In the genomic region with DNA sequence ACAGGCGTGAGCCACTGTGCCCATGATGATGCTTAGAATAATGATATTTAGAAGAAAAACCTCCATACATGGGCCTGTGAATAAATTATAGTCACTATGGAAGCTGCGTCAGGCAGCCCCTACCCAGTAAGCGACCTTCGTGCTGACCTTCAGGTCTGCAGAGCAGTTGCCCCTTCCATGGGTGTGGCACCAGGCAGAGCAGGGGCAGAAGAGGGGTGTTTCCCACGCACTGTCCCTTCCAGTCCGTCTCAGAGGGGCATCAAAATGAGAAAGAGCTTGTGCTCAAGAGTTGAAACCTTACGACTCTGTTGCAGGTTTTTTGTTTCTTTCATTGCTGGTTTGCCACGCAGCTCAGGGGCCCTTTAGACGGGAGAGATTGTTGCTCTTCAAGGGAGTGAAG, we compare ENCODE assay signal across 14 cellular contexts. TPM values are rescaled to one million over a fixed set of nuclear protein-coding genes. Genes with fewer than 3 reads are reported as not detected.
DNase-seq lines count a peak whose midpoint lies in the region; ATAC-seq and TF ChIP-seq lines count a peak whose summit lies in the region.
"Had no signal": no experiment of that assay in that cellular context is flagged by ENCODE, and none has a peak within 500 bp of the region (broad histone marks: within the 10 kb centered on the region; RNA-seq: fewer than 3 reads in every experiment).

No MANE protein-coding gene starts in this region.

- no peaks in the 10 kb centered on the region for H3K4me1 Mint-ChIP-seq in CD14-positive monocyte
- H3K4me1 Mint-ChIP-seq in central memory CD8-positive, alpha-beta T cell, result peaks cover 4% of the 10 kb centered on the region
- H3K4me1 Mint-ChIP-seq in activated CD4-positive, alpha-beta memory T cell treated with anti-CD3 and anti-CD28 coated beads, Interleukin-2, amount 10 ng/mL, durations not matched to agents 7 days and 5 days, result no peaks in the 10 kb centered on the region
- peaks cover 12% of the 10 kb centered on the region for H3K4me1 Mint-ChIP-seq in chondrocyte (ENCODE audit: low read depth)

- TF ChIP-seq CTCF in CD14-positive monocyte (IDR thresholded peaks at IDR 0.05) (no peak), chondrocyte (IDR thresholded peaks at IDR 0.05) (no peak)

- peak overlapping the region in 4 of 7 donors; percentile 2 to 41 (median 10) for H3K27ac Mint-ChIP-seq in CD14-positive monocyte
- peak overlapping the region; percentile 46 for H3K27ac Mint-ChIP-seq in central memory CD8-positive, alpha-beta T cell (ENCODE audit: low read depth)
- no peak overlapping the region for H3K27ac Mint-ChIP-seq in activated CD4-positive, alpha-beta memory T cell treated with anti-CD3 and anti-CD28 coated beads, Interleukin-2, amount 10 ng/mL, durations not matched to agents 7 days and 5 days
- no peak overlapping the region for H3K27ac Mint-ChIP-seq in chondrocyte (ENCODE audit: unreplicated experiment)

- CTCF ChIA-PET in activated CD4-positive, alpha-beta memory T cell treated with anti-CD3 and anti-CD28 coated beads, Interleukin-2, amount 10 ng/mL, durations not matched to agents 7 days and 5 days (lab: Charles Lee), result interaction anchor here (1.0 kb wide), 1 partner anchor 9 kb away, joined by 3 read pairs; no protein-coding TSS in a partner anchor

- H3K4me3 Mint-ChIP-seq in CD14-positive monocyte (no peak overlapping the region), chondrocyte (ENCODE audit: unreplicated experiment) (no peak overlapping the region)
- no peak overlapping the region for H3K4me3 Mint-ChIP-seq in central memory CD8-positive, alpha-beta T cell
- H3K4me3 Mint-ChIP-seq in activated CD4-positive, alpha-beta memory T cell treated with anti-CD3 and anti-CD28 coated beads, Interleukin-2, amount 10 ng/mL, durations not matched to agents 7 days and 5 days, result no peak overlapping the region

- no peak overlapping the region for H3K4me3 ChIP-seq in H7 (ENCODE audit: insufficient read depth, low read depth, low read length)
- H3K4me3 ChIP-seq: BLaER1, HAP-1 had no signal

- intact Hi-C loops in CD14-positive monocyte (cut with micrococcal nuclease), result no loop called here
- intact Hi-C loops in posterior vena cava (cut with DNase I), result no loop called here

- H3K36me3 ChIP-seq in H7 (replicated peaks; ENCODE audit: control insufficient read depth, insufficient read depth, low read length), result peaks cover 9% of the 10 kb centered on the region

- ATAC-seq in central memory CD8-positive, alpha-beta T cell (replicated peaks; ENCODE audit: extremely low read depth, poor library complexity, severe bottlenecking), result no peak
- no peak for ATAC-seq in HG02759 (IDR thresholded peaks at IDR 0.05; ENCODE audit: unreplicated experiment)

- no peaks in the 10 kb centered on the region for H3K27me3 ChIP-seq in H7 (ENCODE audit: control insufficient read depth, insufficient read depth, low read length)
- H3K27me3 ChIP-seq: BLaER1 had no signal

- no peaks in the 10 kb centered on the region for H3K9me3 Mint-ChIP-seq in CD14-positive monocyte
- no peaks in the 10 kb centered on the region for H3K9me3 Mint-ChIP-seq in central memory CD8-positive, alpha-beta T cell
- H3K9me3 Mint-ChIP-seq in activated CD4-positive, alpha-beta memory T cell treated with anti-CD3 and anti-CD28 coated beads, Interleukin-2, amount 10 ng/mL, durations not matched to agents 7 days and 5 days, result no peaks in the 10 kb centered on the region
- no peaks in the 10 kb centered on the region for H3K9me3 Mint-ChIP-seq in chondrocyte (ENCODE audit: low read depth)

- POLR2A ChIA-PET in activated CD4-positive, alpha-beta memory T cell treated with anti-CD3 and anti-CD28 coated beads, Interleukin-2, amount 10 ng/mL, durations not matched to agents 7 days and 5 days (lab: Charles Lee), result interaction anchor here (1.5 kb wide), 1 partner anchor 10 kb away, joined by 4 read pairs; no protein-coding TSS in a partner anchor

- H3K27me3 Mint-ChIP-seq in CD14-positive monocyte (ENCODE audit: low read depth in 3 of 3), result peaks cover 0 to 2% (median 0%) of the 10 kb centered on the region in 3 donors
- H3K27me3 Mint-ChIP-seq in central memory CD8-positive, alpha-beta T cell, result no peaks in the 10 kb centered on the region
- no peaks in the 10 kb centered on the region for H3K27me3 Mint-ChIP-seq in activated CD4-positive, alpha-beta memory T cell treated with anti-CD3 and anti-CD28 coated beads, Interleukin-2, amount 10 ng/mL, durations not matched to agents 7 days and 5 days
- no peaks in the 10 kb centered on the region for H3K27me3 Mint-ChIP-seq in chondrocyte (ENCODE audit: low read depth)

- H3K36me3 Mint-ChIP-seq in CD14-positive monocyte (peaks cover 54 to 83% of the 10 kb centered on the region in 2 donors), chondrocyte (ENCODE audit: low read depth) (peaks cover 28% of the 10 kb centered on the region)
- H3K36me3 Mint-ChIP-seq in central memory CD8-positive, alpha-beta T cell (ENCODE audit: insufficient read depth), result peaks cover 39% of the 10 kb centered on the region
- H3K36me3 Mint-ChIP-seq in activated CD4-positive, alpha-beta memory T cell treated with anti-CD3 and anti-CD28 coated beads, Interleukin-2, amount 10 ng/mL, durations not matched to agents 7 days and 5 days (ENCODE audit: low read depth), result peaks cover 25% of the 10 kb centered on the region

- no peak for DNase-seq in CD14-positive monocyte (ENCODE audit: low spot score)
- DNase-seq in H7, result peak; percentile 8
- DNase-seq in central memory CD8-positive, alpha-beta T cell (ENCODE audit: low spot score in 2 of 2), result no peak
- peak; percentile 35 for DNase-seq in posterior vena cava (ENCODE audit: low spot score)
- no peak for DNase-seq in stimulated activated CD4-positive, alpha-beta T cell treated with anti-CD3 and anti-CD28 coated beads, Interleukin-12 subunit alpha, Interleukin-12 subunit beta, amount 100 ng/mL, for 4 hours
- no peak for DNase-seq in activated CD4-positive, alpha-beta memory T cell treated with anti-CD3 and anti-CD28 coated beads, Interleukin-2, amount 10 ng/mL, durations not matched to agents 7 days and 5 days
- DNase-seq in chondrocyte (ENCODE audit: low spot score), result no peak
- DNase-seq: NCI-H1417 treated with DMSO at 0.1 percent for 48 hours, NCI-H2029 treated with DMSO at 0.1 percent for 48 hours, NCI-H510A treated with DMSO at 0.1 percent for 48 hours, SHP77 treated with DMSO at 0.1 percent for 48 hours had no signal

RNA-seq across cellular contexts. Expression of a gene that starts 14.1 kb away (rescaled TPM):
- 1 to 10 TPM in 1 of 2 donors, under 1 TPM in 1; 0.76 to 2.7 TPM for polyA plus RNA-seq in CD14-positive monocyte
- 282 and 412 TPM in 2 replicates for total RNA-seq in H7 (2014; rRNA removed; shearing (Covaris generic))
- total RNA-seq in posterior vena cava, result 100 to 1,000 TPM; 354 to 709 TPM
- total RNA-seq in activated CD4-positive, alpha-beta memory T cell treated with anti-CD3 and anti-CD28 coated beads, Interleukin-2, amount 10 ng/mL, durations not matched to agents 7 days and 5 days, result 1 to 10 TPM; 3.8 to 5.5 TPM
- total RNA-seq in chondrocyte, result 81.0 to 141 TPM (median 139 TPM) in 3 replicates

RNA-seq across cellular contexts. Expression of a gene that starts 20.5 kb away (rescaled TPM):
- polyA plus RNA-seq in CD14-positive monocyte, result 1 to 10 TPM; 2.7 to 3.4 TPM
- 13.4 and 14.1 TPM in 2 replicates for total RNA-seq in H7 (2014; rRNA removed; shearing (Covaris generic))
- total RNA-seq in posterior vena cava (10 to 100 TPM; 16.2 to 18.0 TPM), chondrocyte (9.9 to 10.3 TPM (median 10.0 TPM) in 3 replicates)
- 1 to 10 TPM; 4.5 to 5.1 TPM for total RNA-seq in activated CD4-positive, alpha-beta memory T cell treated with anti-CD3 and anti-CD28 coated beads, Interleukin-2, amount 10 ng/mL, durations not matched to agents 7 days and 5 days

RNA-seq across cellular contexts. Expression of a gene that starts 53.9 kb away (rescaled TPM):
- polyA plus RNA-seq in CD14-positive monocyte, result 10 to 100 TPM; 30.1 to 33.1 TPM
- total RNA-seq in H7 (2014; rRNA removed; shearing (Covaris generic)), result 16.6 and 17.7 TPM in 2 replicates
- 10 to 100 TPM; 29.0 to 30.4 TPM for total RNA-seq in posterior vena cava
- total RNA-seq in activated CD4-positive, alpha-beta memory T cell treated with anti-CD3 and anti-CD28 coated beads, Interleukin-2, amount 10 ng/mL, durations not matched to agents 7 days and 5 days, result 10 to 100 TPM; 29.1 to 29.9 TPM
- total RNA-seq in chondrocyte, result 22.6 to 25.7 TPM (median 23.2 TPM) in 3 replicates

RNA-seq across cellular contexts. Expression of a gene that starts 54.2 kb away (rescaled TPM):
- polyA plus RNA-seq in CD14-positive monocyte, result 10 to 100 TPM; 52.3 to 58.1 TPM
- total RNA-seq in H7 (2014; rRNA removed; shearing (Covaris generic)), result 15.8 and 17.4 TPM in 2 replicates
- 10 to 100 TPM; 33.9 to 40.3 TPM for total RNA-seq in posterior vena cava
- total RNA-seq in activated CD4-positive, alpha-beta memory T cell treated with anti-CD3 and anti-CD28 coated beads, Interleukin-2, amount 10 ng/mL, durations not matched to agents 7 days and 5 days, result 10 to 100 TPM; 27.5 to 31.0 TPM
- 39.1 to 51.9 TPM (median 50.7 TPM) in 3 replicates for total RNA-seq in chondrocyte

Comparison
In these comparisons a context has a peak if more than half of its experiments do, and no peak if none do; other contexts are left out.
1. DNase-seq: peak in H7 (single experiment) and posterior vena cava (single experiment); none in CD14-positive monocyte (single experiment), central memory CD8-positive, alpha-beta T cell (0 of 2), stimulated activated CD4-positive, alpha-beta T cell treated with anti-CD3 and anti-CD28 coated beads, Interleukin-12 subunit alpha, Interleukin-12 subunit beta, amount 100 ng/mL, for 4 hours (single experiment), activated CD4-positive, alpha-beta memory T cell treated with anti-CD3 and anti-CD28 coated beads, Interleukin-2, amount 10 ng/mL, durations not matched to agents 7 days and 5 days (single experiment) and chondrocyte (single experiment).
2. H3K27ac Mint-ChIP-seq: peak in CD14-positive monocyte (4 of 7) and central memory CD8-positive, alpha-beta T cell (single experiment); none in activated CD4-positive, alpha-beta memory T cell treated with anti-CD3 and anti-CD28 coated beads, Interleukin-2, amount 10 ng/mL, durations not matched to agents 7 days and 5 days (single experiment) and chondrocyte (single experiment).
3. RNA of a gene that starts 14.1 kb away (total RNA-seq): 354 to 709 TPM in posterior vena cava, 282 to 412 TPM in H7 and 81.0 to 141 TPM in chondrocyte; 3.8 to 5.5 TPM in activated CD4-positive, alpha-beta memory T cell treated with anti-CD3 and anti-CD28 coated beads, Interleukin-2, amount 10 ng/mL, durations not matched to agents 7 days and 5 days; every median in the first group is over 10 times any median in the second.